ENCODE assay signal across 7 cellular contexts in the genomic region with DNA sequence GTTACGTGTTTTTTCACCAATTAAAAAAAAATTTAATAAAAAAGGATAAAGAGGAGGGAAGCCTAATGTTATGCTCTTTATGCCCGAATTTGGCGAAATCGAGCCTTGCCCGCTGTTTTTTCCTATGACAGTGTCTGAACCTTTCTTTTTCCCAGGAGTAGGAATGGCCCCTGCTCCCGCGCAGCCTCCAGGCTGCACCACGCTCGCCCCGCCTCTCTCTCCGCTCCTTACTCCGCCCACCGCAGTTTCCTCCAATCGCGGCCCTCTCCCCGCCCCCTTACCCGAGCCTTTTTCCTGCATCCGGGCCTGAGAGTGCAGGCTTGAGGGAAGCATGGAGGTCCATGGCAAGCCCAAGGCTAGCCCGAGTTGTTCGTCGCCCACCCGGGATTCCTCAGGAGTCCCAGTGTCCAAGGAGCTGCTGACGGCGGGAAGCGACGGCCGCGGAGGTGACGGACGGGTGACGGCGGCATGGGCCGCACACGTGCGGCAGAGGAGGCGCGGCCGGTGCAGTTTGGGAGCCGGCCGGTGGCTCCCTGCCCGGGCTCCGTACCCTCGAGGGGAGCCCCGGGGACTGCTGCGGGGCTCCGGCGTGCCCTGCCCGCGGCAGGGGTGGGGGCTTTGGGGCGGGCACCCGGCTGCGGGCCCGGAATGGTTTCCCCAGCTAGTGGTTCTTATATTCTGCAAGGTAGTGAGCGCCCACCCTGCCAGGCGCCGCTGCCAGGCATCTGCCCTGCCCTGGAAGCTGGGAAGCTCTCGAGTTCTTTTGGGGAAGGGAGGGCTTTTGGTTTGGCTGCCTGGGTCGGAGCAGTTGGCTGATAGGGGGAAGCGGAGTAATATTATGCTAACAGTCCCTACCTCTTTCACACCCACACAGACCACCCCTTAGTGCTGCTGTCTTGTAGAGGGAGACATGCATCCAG.
DNase-seq lines count a peak whose midpoint lies in the region; ATAC-seq and TF ChIP-seq lines count a peak whose summit lies in the region.

A gene with protein sequence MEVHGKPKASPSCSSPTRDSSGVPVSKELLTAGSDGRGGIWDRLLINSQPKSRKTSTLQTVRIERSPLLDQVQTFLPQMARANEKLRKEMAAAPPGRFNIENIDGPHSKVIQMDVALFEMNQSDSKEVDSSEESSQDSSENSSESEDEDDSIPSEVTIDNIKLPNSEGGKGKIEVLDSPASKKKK (plus strand): TSS at position 295 of the 920 bp plus-strand sequence. CDS start 37 bp downstream, at position 332.

- peak within 1 kb of the TSS; percentile 83 for H3K4me3 ChIP-seq in retinal pigment epithelial cell (ENCODE audit: low read length)

- ATAC-seq in GM18511 (IDR thresholded peaks at IDR 0.05; ENCODE audit: unreplicated experiment) (peak; percentile 98), HG02981 (IDR thresholded peaks at IDR 0.05; ENCODE audit: unreplicated experiment) (peak; percentile 90)

- no peak for TF ChIP-seq CTCF in retinal pigment epithelial cell (conservative IDR thresholded peaks at IDR 0.05; ENCODE audit: low read depth, low read length)

- DNase-seq in NCI-H2029 treated with DMSO at 0.1 percent for 48 hours (lab: John Stamatoyannopoulos, UW): peak; percentile 87
- peak; percentile 81 for DNase-seq in T1000 (lab: John Stamatoyannopoulos, UW)
- peak; percentile 95 for DNase-seq in astrocyte of the hippocampus (ENCODE audit: low read depth, low spot score)
- DNase-seq in hypothalamus (lab: John Stamatoyannopoulos, UW): peak; percentile 56 to 95 (median 86)
- DNase-seq in retinal pigment epithelial cell (ENCODE audit: low read depth): peak; percentile 36

Comparison
In these comparisons a context has a peak if more than half of its experiments do, and no peak if none do; other contexts are left out.
1. Peak in every context shown above with its lines: DNase-seq, ATAC-seq and H3K4me3 ChIP-seq.
2. DNase-seq: peak in every context shown above with its lines; median percentile 95 in astrocyte of the hippocampus; 87 in NCI-H2029 treated with DMSO at 0.1 percent for 48 hours; 86 in hypothalamus; 81 in T1000; 36 in retinal pigment epithelial cell.